24 cellular contexts compared by ENCODE assay signal in genomic region chr7:101736077-101736476, GRCh38.
DNase-seq lines count a peak whose midpoint lies in the region; ATAC-seq, FAIRE-seq and TF ChIP-seq lines count a peak whose summit lies in the region.
"Had no signal": no experiment of that assay in that cellular context is flagged by ENCODE, and none has a peak within 500 bp of the region (broad histone marks: within the 10 kb centered on the region; RNA-seq: fewer than 3 reads in every experiment).

No MANE protein-coding gene starts in this region.

- no peak overlapping the region for H3K27ac ChIP-seq in K562 (ENCODE audit: extremely low read depth, low read depth, low read length)
- H3K27ac ChIP-seq in brain microvascular endothelial cell = no peak overlapping the region
- H3K27ac ChIP-seq in left ventricle myocardium inferior (replicated peaks) = no peak overlapping the region
- H3K27ac ChIP-seq: heart right ventricle, sigmoid colon had no signal

- TF ChIP-seq RAD21 in Ishikawa (IDR thresholded peaks at IDR 0.05; ENCODE audit: low read depth) (no peak), K562 (CRISPR knock-in tag; conservative IDR thresholded peaks at IDR 0.05 in 1 of 2, IDR thresholded peaks at IDR 0.05 in 1 of 2) (no peak)

- TF ChIP-seq POLR2A in K562 (conservative IDR thresholded peaks at IDR 0.05) = no peak

- in situ Hi-C loops in K562 (cut with MboI) (no loop called here), brain microvascular endothelial cell (cut with HindIII; ENCODE audit: low pct_ligation_motif_present, low sequenced_read_pairs) (no loop called here)

- no peak overlapping the region for H3K4me2 ChIP-seq in K562 (ENCODE audit: insufficient read depth, low read length)
- H3K4me2 ChIP-seq: GM23338 had no signal

- H3K4me1 ChIP-seq in K562 (replicated peaks in 1 of 2; ENCODE audit: control insufficient read depth in 2 of 2, insufficient read depth in 2 of 2, low read length in 2 of 2) (peaks cover 13 to 18% of the 10 kb centered on the region in 2 experiments; a peak in 4 of 5 replicates), left ventricle myocardium inferior (peaks cover 14% of the 10 kb centered on the region)

- peaks cover 4% of the 10 kb centered on the region; the same call in 1 of the 2 replicates for H3K9me3 ChIP-seq in K562 (replicated peaks; ENCODE audit: control insufficient read depth, insufficient read depth, low read depth, low read length)
- H3K9me3 ChIP-seq in left ventricle myocardium inferior (replicated peaks) = no peaks in the 10 kb centered on the region
- H3K9me3 ChIP-seq: sigmoid colon had no signal

- H3K9me1 ChIP-seq in K562 (ENCODE audit: control insufficient read depth, insufficient read depth, low read length) = no peaks in the 10 kb centered on the region

- H4K20me1 ChIP-seq in K562 (replicated peaks; ENCODE audit: control insufficient read depth, insufficient read depth, low read length) = 0 out of 2 replicates have a peak, but pooled peaks cover 3% of the 10 kb centered on the region

- ATAC-seq in K562 (peak; percentile 63), GM18498 (IDR thresholded peaks at IDR 0.05; ENCODE audit: unreplicated experiment) (no peak)
- ATAC-seq: GM23338, heart right ventricle had no signal

- H3K79me2 ChIP-seq in K562 (ENCODE audit: control insufficient read depth, insufficient read depth, low read length) = no peaks in the 10 kb centered on the region

- CTCF ChIA-PET in K562 (lab: Yijun Ruan, JAX; ENCODE audit: low intra/inter-chr PET ratio) = no interaction called here

- POLR2A ChIA-PET in K562 (lab: Yijun Ruan, JAX) = interaction anchor here (2.0 kb wide), 1 partner anchor 8 kb away, joined by 4 read pairs; no protein-coding TSS in a partner anchor

- no peaks in the 10 kb centered on the region for H3K36me3 ChIP-seq in K562 (ENCODE audit: control insufficient read depth, insufficient read depth, low read length)
- H3K36me3 ChIP-seq in brain microvascular endothelial cell (replicated peaks) = no peaks in the 10 kb centered on the region
- H3K36me3 ChIP-seq in left ventricle myocardium inferior = no peaks in the 10 kb centered on the region
- H3K36me3 ChIP-seq: heart right ventricle, sigmoid colon had no signal

- peak overlapping the region; percentile 20; the same call in 1 of the 2 replicates for H2AFZ ChIP-seq in K562 (ENCODE audit: low read depth, low read length)
- H2AFZ ChIP-seq: GM23338 had no signal

- peak; percentile 69 for FAIRE-seq in K562 (lab: Jason Lieb, UNC)
- FAIRE-seq: urothelium cell line had no signal

- intact Hi-C loops in K562 (cut with micrococcal nuclease) = no loop called here
- intact Hi-C loops in left ventricle myocardium inferior (cut with micrococcal nuclease) = no loop called here

- 42% methylated on average over 3 of the region's 3 CpGs for WGBS in K562 (ENCODE audit: insufficient coverage, low coverage, missing lambda C conversion rate)

- TF ChIP-seq CTCF in K562 (IDR thresholded peaks at IDR 0.05 in 2 of 3, conservative IDR thresholded peaks at IDR 0.05 in 1 of 3; ENCODE audit: insufficient read depth in 2 of 3, low read depth in 1 of 3, low read length in 3 of 3) = no peak
- TF ChIP-seq CTCF in brain microvascular endothelial cell (IDR thresholded peaks at IDR 0.05; ENCODE audit: low read depth, low read length, missing control alignments) = no peak
- TF ChIP-seq CTCF in left ventricle myocardium inferior (IDR thresholded peaks at IDR 0.05; ENCODE audit: borderline replicate concordance) = no peak

- no peaks in the 10 kb centered on the region for H3K27me3 ChIP-seq in K562 (ENCODE audit: control insufficient read depth in 2 of 2, insufficient read depth in 2 of 2, low read length in 2 of 2)
- H3K27me3 ChIP-seq in brain microvascular endothelial cell (replicated peaks) = no peaks in the 10 kb centered on the region
- H3K27me3 ChIP-seq in left ventricle myocardium inferior (ENCODE audit: low read depth) = peaks cover 5% of the 10 kb centered on the region
- H3K27me3 ChIP-seq: heart right ventricle, sigmoid colon had no signal

- DNase-seq in ELR (ENCODE audit: low read depth) (peak; percentile 21), RKO (ENCODE audit: low spot score) (peak; percentile 45), K562 (ENCODE audit: extremely low read depth in 1 of 4, low spot score in 3 of 4) (peak; percentile 49 to 85 (median 82)), brain microvascular endothelial cell (no peak), NCI-H1092 (lab: John Stamatoyannopoulos, UW) (no peak), left ventricle myocardium inferior (no peak)
- DNase-seq: activated CD4-positive, alpha-beta T cell treated with anti-CD3 and anti-CD28 coated beads, Interleukin-2, amount 50 U/mL, for 1 hour; activated effector memory CD4-positive, alpha-beta T cell treated with anti-CD3 and anti-CD28 coated beads, Interleukin-2, amount 50 U/mL, for 16 hours; COR-L47; cortex of kidney; heart right ventricle; immature natural killer cell; NCI-H1694; NCI-H2171 treated with DMSO at 0.1 percent for 48 hours; NCI-H774; nephron progenitor cell; posterior cingulate gyrus; RPMI8226; sigmoid colon; substantia nigra had no signal

- no peak overlapping the region for H3K4me3 ChIP-seq in K562
- no peak overlapping the region for H3K4me3 ChIP-seq in brain microvascular endothelial cell (ENCODE audit: low read depth, low read length)
- H3K4me3 ChIP-seq in left ventricle myocardium inferior = no peak overlapping the region
- H3K4me3 ChIP-seq: GM23338, heart right ventricle, sigmoid colon had no signal

- no peak for TF ChIP-seq EP300 in Ishikawa (IDR thresholded peaks at IDR 0.05; ENCODE audit: borderline replicate concordance)
- TF ChIP-seq EP300 in K562 (IDR thresholded peaks at IDR 0.05; ENCODE audit: low read length) = no peak

- no TSS peak for BruUV-seq in K562 (replicated peaks; lab: Mats Ljungman, UMichigan)

- no peak overlapping the region for H3K9ac ChIP-seq in K562 (ENCODE audit: insufficient read depth in 1 of 2, low read depth in 2 of 2, low read length in 2 of 2)

TF ChIP-seq in Ishikawa, 13 proteins besides CTCF, POLR2A, EP300 and RAD21:
- TF ChIP-seq CEBPB (IDR thresholded peaks at IDR 0.05) (no peak), ZBTB7A (IDR thresholded peaks at IDR 0.05; ENCODE audit: low read depth) (no peak), USF1 (IDR thresholded peaks at IDR 0.05) (peak; percentile 79), TCF12 (IDR thresholded peaks at IDR 0.05; ENCODE audit: low read depth) (no peak)

TF ChIP-seq in K562, 482 proteins besides CTCF, POLR2A, EP300 and RAD21 (continues in another document):
- peak; percentile 71; the same call in 1 of the 2 replicates for TF ChIP-seq ZNF121 (CRISPR knock-in tag; conservative IDR thresholded peaks at IDR 0.05)
- peak; percentile 88 for TF ChIP-seq USF1 (CRISPR knock-in tag; IDR thresholded peaks at IDR 0.05)
- TF ChIP-seq CBX3 (IDR thresholded peaks at IDR 0.05; ENCODE audit: borderline replicate concordance in 1 of 2, low read length in 2 of 2) = peak in 1 of 2 experiments; percentile 75; a peak in 2 of 3 replicates
- TF ChIP-seq RBM25 (IDR thresholded peaks at IDR 0.05; ENCODE audit: low read depth, low read length, severe bottlenecking) = peak; percentile 54
- TF ChIP-seq TOE1 (IDR thresholded peaks at IDR 0.05; ENCODE audit: borderline replicate concordance) = peak; percentile 88
- no peak for TF ChIP-seq TOE1 (CRISPR knock-in tag; IDR thresholded peaks at IDR 0.05; ENCODE audit: borderline replicate concordance, low read depth)
- peak; percentile 41; the same call in 1 of the 2 replicates for TF ChIP-seq CBFA2T2 (conservative IDR thresholded peaks at IDR 0.05)
- TF ChIP-seq THAP7 (CRISPR knock-in tag; IDR thresholded peaks at IDR 0.05) = no peak
- TF ChIP-seq RAD51 (IDR thresholded peaks at IDR 0.05; ENCODE audit: borderline replicate concordance, low read depth) = peak; percentile 85
- TF ChIP-seq CCAR2 (IDR thresholded peaks at IDR 0.05; ENCODE audit: low read depth, low read length) = no peak
- peak; percentile 72 for TF ChIP-seq NFYB (IDR thresholded peaks at IDR 0.05; ENCODE audit: extremely low read depth, insufficient read length)
- no peak for TF ChIP-seq MAZ (CRISPR knock-in tag; conservative IDR thresholded peaks at IDR 0.05 in 1 of 2, IDR thresholded peaks at IDR 0.05 in 1 of 2)

Comparison
In these comparisons a context has a peak if more than half of its experiments do, and no peak if none do; other contexts are left out.
1. DNase-seq: peak in ELR (single experiment), RKO (single experiment) and K562 (4 of 4); none in brain microvascular endothelial cell (single experiment), NCI-H1092 (single experiment) and left ventricle myocardium inferior (single experiment).